In genomic region chr6:162358625-162359024, GRCh38 we compare ENCODE assay signal across 27 cellular contexts.
"Had no signal": no experiment of that assay in that cellular context is flagged by ENCODE, and none has a peak within 500 bp of the region (broad histone marks: within the 10 kb centered on the region; RNA-seq: fewer than 3 reads in every experiment).

No MANE protein-coding gene starts in this region.

- ATAC-seq: stimulated activated effector memory CD8-positive, alpha-beta T cell treated with anti-CD3 and anti-CD28 coated beads, Interleukin-12 subunit alpha, Interleukin-12 subunit beta, amount 100 ng/mL, for 72 hours; stimulated activated memory B cell treated with anti-CD40 and anti-IgM and Interleukin-4, amounts not matched to agents 10 μg/mL and 1 μg/mL and 100 μg/mL, for 72 hours; stimulated activated naive B cell treated with anti-CD40 and anti-IgM and Interleukin-4, amounts not matched to agents 10 μg/mL and 1 μg/mL and 100 μg/mL, for 72 hours; stimulated activated naive CD8-positive, alpha-beta T cell treated with anti-CD3 and anti-CD28 coated beads, Interleukin-15, amount 100 ng/mL, for 72 hours; stimulated activated naive CD8-positive, alpha-beta T cell treated with anti-CD3 and anti-CD28 coated beads, Interleukin-15, Interleukin-2, amounts not matched to agents 100 U/mL and 50 U/mL, for 24 hours; upper lobe of right lung had no signal

- H3K36me3 ChIP-seq: stomach, suprapubic skin, thoracic aorta, thyroid gland, tibial artery, tibial nerve, transverse colon, upper lobe of left lung, upper lobe of right lung, uterus, vagina had no signal

- H3K27me3 ChIP-seq: stomach, suprapubic skin, testis, thyroid gland, tibial artery, tibial nerve, transverse colon, upper lobe of left lung, upper lobe of right lung, uterus, vagina had no signal

- H3K27ac ChIP-seq: stomach, suprapubic skin, testis, thoracic aorta, thyroid gland, tibial artery, tibial nerve, transverse colon, upper lobe of left lung, upper lobe of right lung, uterus, vagina had no signal

- H3K9me3 ChIP-seq: stomach, suprapubic skin, testis, thoracic aorta, thyroid gland, tibial artery, tibial nerve, transverse colon, upper lobe of left lung, upper lobe of right lung, uterus, vagina had no signal

- H3K4me3 ChIP-seq: stomach, suprapubic skin, testis, thoracic aorta, thyroid gland, tibial artery, tibial nerve, transverse colon, upper lobe of left lung, upper lobe of right lung, uterus, vagina had no signal

- H3K4me1 ChIP-seq: stomach, suprapubic skin, thyroid gland, tibial artery, tibial nerve, transverse colon, upper lobe of left lung, upper lobe of right lung, uterus, vagina had no signal

- DNase-seq: stimulated activated CD4-positive, alpha-beta T cell treated with anti-CD3 and anti-CD28 coated beads, Interleukin-2, amount 100 ng/mL, for 48 hours; stimulated activated CD4-positive, alpha-beta T cell treated with anti-CD3 and anti-CD28 coated beads, Interleukin-4, amount 100 ng/mL, for 1 hour; stimulated activated CD4-positive, alpha-beta T cell treated with anti-CD3 and anti-CD28 coated beads, Interleukin-4, amount 100 ng/mL, for 24 hours; stimulated activated CD4-positive, alpha-beta T cell treated with anti-CD3 and anti-CD28 coated beads, Interleukin-4, amount 100 ng/mL, for 4 hours; stimulated activated CD8-positive, alpha-beta memory T cell treated with anti-CD3 and anti-CD28 coated beads, Interleukin-4, amount 100 ng/mL, for 48 hours; stimulated activated naive B cell treated with anti-CD40 and anti-IgM and Interleukin-4, amounts not matched to agents 10 μg/mL and 1 μg/mL and 100 μg/mL, for 72 hours; stimulated activated naive CD4-positive, alpha-beta T cell; stimulated activated naive CD4-positive, alpha-beta T cell treated with Interleukin-2 at 50 U/mL for 16 hours; stimulated activated naive CD8-positive, alpha-beta T cell treated with anti-CD3 and anti-CD28 coated beads, Interleukin-15, amount 100 ng/mL, for 72 hours; stimulated activated naive CD8-positive, alpha-beta T cell treated with anti-CD3 and anti-CD28 coated beads, Interleukin-15, Interleukin-2, amounts not matched to agents 100 U/mL and 50 U/mL, for 24 hours; stomach; substantia nigra; testis; thyroid gland; tibial artery; transverse colon; trophoblast cell; upper lobe of left lung; upper lobe of right lung; uterus had no signal

- FAIRE-seq: urothelium cell line had no signal
